In the genomic region with DNA sequence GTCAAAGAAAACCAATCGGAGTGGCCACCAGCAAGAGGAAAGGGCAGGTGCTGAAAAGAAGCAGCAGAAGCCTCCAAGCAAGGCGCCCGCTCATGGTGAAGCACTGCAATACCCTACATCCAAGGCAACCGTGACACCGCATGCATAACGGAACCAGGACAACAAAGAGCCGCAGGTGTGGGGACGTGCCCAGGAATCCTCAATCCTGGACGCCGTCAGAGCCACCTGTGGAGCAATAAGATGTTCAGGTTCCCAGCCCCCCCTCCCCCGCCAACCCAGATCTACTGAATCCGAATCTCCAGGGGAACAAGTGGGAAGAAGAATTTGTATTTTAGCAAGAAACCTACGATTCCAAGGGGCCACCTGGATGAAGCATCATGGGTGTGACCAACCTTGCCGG, we compare ENCODE assay signal across 1 cellular context.
TF ChIP-seq lines count a peak whose summit lies in the region.

No MANE protein-coding gene starts in this region.

TF ChIP-seq in WTC11, 78 proteins besides CTCF, POLR2A, EP300 and RAD21 (continued from another document):
- no peak for TF ChIP-seq FOXJ3 (CRISPR knock-in tag; IDR thresholded peaks at IDR 0.05; ENCODE audit: borderline replicate concordance)
- TF ChIP-seq ZNF671 (CRISPR knock-in tag; IDR thresholded peaks at IDR 0.05) = no peak
- TF ChIP-seq, protein P1, sequence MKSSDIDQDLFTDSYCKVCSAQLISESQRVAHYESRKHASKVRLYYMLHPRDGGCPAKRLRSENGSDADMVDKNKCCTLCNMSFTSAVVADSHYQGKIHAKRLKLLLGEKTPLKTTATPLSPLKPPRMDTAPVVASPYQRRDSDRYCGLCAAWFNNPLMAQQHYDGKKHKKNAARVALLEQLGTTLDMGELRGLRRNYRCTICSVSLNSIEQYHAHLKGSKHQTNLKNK (CRISPR knock-in tag; IDR thresholded peaks at IDR 0.05) = no peak
- TF ChIP-seq ATF1 (CRISPR knock-in tag; IDR thresholded peaks at IDR 0.05) = no peak
- no peak for TF ChIP-seq ATF3 (CRISPR knock-in tag; conservative IDR thresholded peaks at IDR 0.05)
- TF ChIP-seq SOX15 (CRISPR knock-in tag; IDR thresholded peaks at IDR 0.05) = no peak
- no peak for TF ChIP-seq TP53 (CRISPR knock-in tag; IDR thresholded peaks at IDR 0.05)
